16 cellular contexts compared by ENCODE assay signal in the genomic region with DNA sequence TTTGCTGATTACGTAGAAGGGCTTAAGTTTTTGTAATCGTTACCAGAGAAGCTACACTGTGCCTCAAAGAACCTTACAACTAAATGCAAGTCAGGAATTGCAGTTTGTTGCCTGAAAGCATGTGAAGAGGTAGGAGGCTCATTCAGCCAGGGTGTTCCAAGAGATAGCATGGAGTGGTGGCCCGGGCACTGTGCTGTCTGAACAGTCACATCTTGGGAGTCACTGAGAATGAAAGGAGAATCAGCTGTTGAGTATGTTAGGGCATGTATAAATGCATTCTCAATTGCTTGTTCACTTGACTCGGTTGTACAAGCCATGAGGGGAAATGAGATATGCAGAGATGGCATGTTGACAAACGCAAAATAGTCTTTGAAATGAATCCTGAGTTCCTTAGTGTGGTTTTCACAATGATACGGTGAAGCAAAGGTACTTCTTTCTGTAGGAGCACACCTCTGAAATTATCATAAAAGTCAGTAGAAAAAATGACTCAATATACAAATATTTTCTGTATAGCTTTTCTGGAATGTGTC.
A peak's percentile ranks its signal among the peaks of the same experiment; 100 is the strongest.
DNase-seq lines count a peak whose midpoint lies in the region; ATAC-seq, FAIRE-seq and TF ChIP-seq lines count a peak whose summit lies in the region.
"Had no signal": no experiment of that assay in that cellular context is flagged by ENCODE, and none has a peak within 500 bp of the region (broad histone marks: within the 10 kb centered on the region; RNA-seq: fewer than 3 reads in every experiment).

No MANE protein-coding gene starts in this region.

- no peak overlapping the region for H3K9ac ChIP-seq in endothelial cell of umbilical vein (replicated peaks; ENCODE audit: extremely low read depth, insufficient read depth, low read length)
- no peak overlapping the region for H3K9ac ChIP-seq in smooth muscle cell (ENCODE audit: low read depth)
- H3K9ac ChIP-seq: BLaER1 had no signal

- intact Hi-C loops in right cardiac atrium (cut with DNase I) (no loop called here), Right ventricle myocardium inferior (cut with DNase I) (no loop called here), endothelial cell of umbilical vein (cut with micrococcal nuclease) (no loop called here), gastrocnemius medialis (cut with DNase I; ENCODE audit: low total_unique reads) (no loop called here)

- H3K4me1 ChIP-seq in right cardiac atrium (ENCODE audit: control insufficient read depth, insufficient read depth, low read length) (no peaks in the 10 kb centered on the region), endothelial cell of umbilical vein (ENCODE audit: control insufficient read depth, extremely low read depth, insufficient read depth, low read length) (peaks cover 12% of the 10 kb centered on the region), smooth muscle cell (ENCODE audit: low read depth) (peaks cover 25% of the 10 kb centered on the region), gastrocnemius medialis (no peaks in the 10 kb centered on the region)

- DNase-seq in right cardiac atrium (no peak), Right ventricle myocardium inferior (ENCODE audit: missing footprints) (no peak), WTC11 (ENCODE audit: low spot score) (no peak), endothelial cell of umbilical vein (ENCODE audit: low read depth, low spot score) (no peak), smooth muscle cell (lab: John Stamatoyannopoulos, UW; ENCODE audit: unreplicated experiment) (no peak), gastrocnemius medialis (no peak), NCI-H1048 (lab: John Stamatoyannopoulos, UW) (no peak)
- DNase-seq: 8988T; CD4-positive, alpha-beta memory T cell; DMS79 treated with DMSO at 0.1 percent for 48 hours; GF-D8 had no signal

- H3K4me3 Mint-ChIP-seq in WTC11: no peak overlapping the region
- H3K4me3 Mint-ChIP-seq: CD14-positive monocyte; CD4-positive, alpha-beta memory T cell had no signal

- no TSS peak for BruUV-seq in endothelial cell of umbilical vein (replicated peaks; lab: Mats Ljungman, UMichigan)

- H3K9me3 ChIP-seq in right cardiac atrium (ENCODE audit: control insufficient read depth, low read length): no peaks in the 10 kb centered on the region
- no peaks in the 10 kb centered on the region for H3K9me3 ChIP-seq in endothelial cell of umbilical vein (replicated peaks; ENCODE audit: control insufficient read depth, insufficient read depth, low read length)
- H3K9me3 ChIP-seq in smooth muscle cell (replicated peaks; ENCODE audit: low read depth): no peaks in the 10 kb centered on the region
- H3K9me3 ChIP-seq in gastrocnemius medialis: no peaks in the 10 kb centered on the region
- H3K9me3 ChIP-seq: HAP-1 had no signal

- no peak for FAIRE-seq in endothelial cell of umbilical vein (lab: Jason Lieb, UNC)

- no peak overlapping the region for H3K4me2 ChIP-seq in endothelial cell of umbilical vein (ENCODE audit: insufficient read depth, low read length)
- no peak overlapping the region for H3K4me2 ChIP-seq in smooth muscle cell
- H3K4me2 ChIP-seq: BLaER1 had no signal

- H3K27me3 ChIP-seq in right cardiac atrium (ENCODE audit: control insufficient read depth, insufficient read depth) (no peaks in the 10 kb centered on the region), endothelial cell of umbilical vein (ENCODE audit: control insufficient read depth in 2 of 2, insufficient read depth in 2 of 2, low read length in 2 of 2) (no peaks in the 10 kb centered on the region), smooth muscle cell (ENCODE audit: low read depth) (no peaks in the 10 kb centered on the region), gastrocnemius medialis (no peaks in the 10 kb centered on the region)
- H3K27me3 ChIP-seq: BLaER1 had no signal

- TF ChIP-seq CTCF in WTC11 (IDR thresholded peaks at IDR 0.05) (no peak), endothelial cell of umbilical vein (IDR thresholded peaks at IDR 0.05; ENCODE audit: extremely low read depth in 1 of 2, insufficient read depth in 1 of 2, low read depth in 1 of 2, low read length in 2 of 2) (no peak), smooth muscle cell (IDR thresholded peaks at IDR 0.05; ENCODE audit: borderline replicate concordance, insufficient read depth, poor library complexity, severe bottlenecking) (no peak), gastrocnemius medialis (IDR thresholded peaks at IDR 0.05 in 4 of 5, conservative IDR thresholded peaks at IDR 0.05 in 1 of 5) (no peak)

- H3K79me2 ChIP-seq in endothelial cell of umbilical vein (ENCODE audit: control insufficient read depth, insufficient read depth, low read length) (no peaks in the 10 kb centered on the region), smooth muscle cell (ENCODE audit: low read depth) (peaks cover 7% of the 10 kb centered on the region)

- no peaks in the 10 kb centered on the region for H3K36me3 ChIP-seq in endothelial cell of umbilical vein (ENCODE audit: control insufficient read depth in 2 of 2, extremely low read depth in 1 of 2, insufficient read depth in 2 of 2, low read length in 2 of 2)
- H3K36me3 ChIP-seq in smooth muscle cell (ENCODE audit: low read depth): peaks cover 17% of the 10 kb centered on the region
- no peaks in the 10 kb centered on the region for H3K36me3 ChIP-seq in gastrocnemius medialis

- in situ Hi-C loops in gastrocnemius medialis (cut with MboI; ENCODE audit: low sequenced_read_pairs in 4 of 4): no loop called here

- H3K27ac Mint-ChIP-seq in WTC11: 0 out of 2 replicates have a peak overlapping the region, but pooled peaks have one; percentile 64
- H3K27ac Mint-ChIP-seq: CD14-positive monocyte; CD4-positive, alpha-beta memory T cell had no signal

- ATAC-seq in right cardiac atrium: peak; percentile 39 to 62
- no peak for ATAC-seq in Right ventricle myocardium inferior
- ATAC-seq in WTC11: no peak
- ATAC-seq in gastrocnemius medialis: no peak
- ATAC-seq in GM21529 (IDR thresholded peaks at IDR 0.05; ENCODE audit: unreplicated experiment): no peak

- dilution Hi-C loops in endothelial cell of umbilical vein (cut with MboI; ENCODE audit: extremely low pct_ligation_motif_present, low sequenced_read_pairs): no loop called here

- TF ChIP-seq POLR2A in endothelial cell of umbilical vein (IDR thresholded peaks at IDR 0.05; ENCODE audit: low read depth, low read length): no peak
- no peak for TF ChIP-seq POLR2A in gastrocnemius medialis (IDR thresholded peaks at IDR 0.05)

- H3K9me1 ChIP-seq in endothelial cell of umbilical vein (replicated peaks; ENCODE audit: control insufficient read depth, extremely low read depth, insufficient read depth, low read length): no peaks in the 10 kb centered on the region

- H3F3A ChIP-seq in smooth muscle cell (ENCODE audit: low read depth): no peaks in the 10 kb centered on the region

- no peaks in the 10 kb centered on the region for H3K9me3 Mint-ChIP-seq in WTC11

- H3K27me3 Mint-ChIP-seq in WTC11 (ENCODE audit: low read depth): no peaks in the 10 kb centered on the region

- 80% methylated on average over 6 of the region's 6 CpGs for WGBS in right cardiac atrium
- 97% methylated on average over 6 of the region's 6 CpGs for WGBS in smooth muscle cell (ENCODE audit: low lambda C conversion rate)

- H3K4me3 ChIP-seq in right cardiac atrium (ENCODE audit: low read length) (no peak overlapping the region), endothelial cell of umbilical vein (replicated peaks in 1 of 3; ENCODE audit: insufficient read depth in 1 of 3, low read depth in 1 of 3, low read length in 3 of 3) (no peak overlapping the region), smooth muscle cell (no peak overlapping the region), gastrocnemius medialis (no peak overlapping the region)
- H3K4me3 ChIP-seq: BLaER1, HAP-1 had no signal

- CTCF ChIA-PET in WTC11 (lab: Charles Lee): no interaction called here
- CTCF ChIA-PET in endothelial cell of umbilical vein (lab: Charles Lee): no interaction called here

- no peaks in the 10 kb centered on the region for H4K20me1 ChIP-seq in endothelial cell of umbilical vein (replicated peaks; ENCODE audit: control insufficient read depth, extremely low read depth, insufficient read depth, low read length)
- H4K20me1 ChIP-seq in smooth muscle cell (ENCODE audit: low read depth): peaks cover 10% of the 10 kb centered on the region
- H4K20me1 ChIP-seq: BLaER1 had no signal

- POLR2A ChIA-PET in WTC11 (lab: Charles Lee) (no interaction called here), endothelial cell of umbilical vein (lab: Charles Lee) (no interaction called here)

- H3K27ac ChIP-seq in right cardiac atrium (ENCODE audit: low read length): peak overlapping the region; percentile 27
- no peak overlapping the region for H3K27ac ChIP-seq in endothelial cell of umbilical vein (ENCODE audit: insufficient read depth, low read depth, low read length)
- peak overlapping the region; percentile 7 for H3K27ac ChIP-seq in smooth muscle cell (ENCODE audit: low read depth)
- no peak overlapping the region for H3K27ac ChIP-seq in gastrocnemius medialis
- H3K27ac ChIP-seq: BLaER1, HL-60 had no signal

- H3K4me1 Mint-ChIP-seq in WTC11: peaks cover 26% of the 10 kb centered on the region
- H3K4me1 Mint-ChIP-seq: CD14-positive monocyte; CD4-positive, alpha-beta memory T cell had no signal

- peaks cover 36% of the 10 kb centered on the region for H3K36me3 Mint-ChIP-seq in WTC11
- H3K36me3 Mint-ChIP-seq: CD14-positive monocyte; CD4-positive, alpha-beta memory T cell had no signal

- H2AFZ ChIP-seq in endothelial cell of umbilical vein (ENCODE audit: low read depth, low read length): peak overlapping the region; percentile 36
- no peak overlapping the region for H2AFZ ChIP-seq in smooth muscle cell (ENCODE audit: low read depth)

TF ChIP-seq in WTC11, 78 proteins besides CTCF, POLR2A, EP300 and RAD21 (continues in another document):
- no peak for TF ChIP-seq CREB1 (CRISPR knock-in tag; IDR thresholded peaks at IDR 0.05)
- TF ChIP-seq, protein P1, sequence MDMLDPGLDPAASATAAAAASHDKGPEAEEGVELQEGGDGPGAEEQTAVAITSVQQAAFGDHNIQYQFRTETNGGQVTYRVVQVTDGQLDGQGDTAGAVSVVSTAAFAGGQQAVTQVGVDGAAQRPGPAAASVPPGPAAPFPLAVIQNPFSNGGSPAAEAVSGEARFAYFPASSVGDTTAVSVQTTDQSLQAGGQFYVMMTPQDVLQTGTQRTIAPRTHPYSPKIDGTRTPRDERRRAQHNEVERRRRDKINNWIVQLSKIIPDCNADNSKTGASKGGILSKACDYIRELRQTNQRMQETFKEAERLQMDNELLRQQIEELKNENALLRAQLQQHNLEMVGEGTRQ (CRISPR knock-in tag; IDR thresholded peaks at IDR 0.05): no peak

TF ChIP-seq in endothelial cell of umbilical vein, 7 proteins besides CTCF, POLR2A, EP300 and RAD21 (continues in another document):
- no peak for TF ChIP-seq MYC (IDR thresholded peaks at IDR 0.05; ENCODE audit: low read depth, low read length)
- no peak for TF ChIP-seq GATA2 (IDR thresholded peaks at IDR 0.05; ENCODE audit: insufficient read depth, insufficient read length, low read depth, low read length)
- TF ChIP-seq EZH2 (IDR thresholded peaks at IDR 0.05; ENCODE audit: borderline replicate concordance, low read depth, low read length, severe bottlenecking): no peak
- TF ChIP-seq, protein P2, sequence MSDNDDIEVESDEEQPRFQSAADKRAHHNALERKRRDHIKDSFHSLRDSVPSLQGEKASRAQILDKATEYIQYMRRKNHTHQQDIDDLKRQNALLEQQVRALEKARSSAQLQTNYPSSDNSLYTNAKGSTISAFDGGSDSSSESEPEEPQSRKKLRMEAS (IDR thresholded peaks at IDR 0.05; ENCODE audit: insufficient read depth, insufficient read length): no peak
- TF ChIP-seq POLR2AphosphoS5 (IDR thresholded peaks at IDR 0.05; ENCODE audit: insufficient read depth, low read depth, low read length): no peak

Comparison
In these comparisons a context has a peak if more than half of its experiments do, and no peak if none do; other contexts are left out.
1. ATAC-seq: peak in right cardiac atrium (2 of 2); none in Right ventricle myocardium inferior (single experiment), WTC11 (single experiment), gastrocnemius medialis (0 of 2) and GM21529 (single experiment).
2. H3K27ac ChIP-seq: peak in right cardiac atrium (single experiment) and smooth muscle cell (single experiment); none in endothelial cell of umbilical vein (single experiment) and gastrocnemius medialis (0 of 4).